Comparison of ENCODE assay signal across 5 cellular contexts in the genomic region with DNA sequence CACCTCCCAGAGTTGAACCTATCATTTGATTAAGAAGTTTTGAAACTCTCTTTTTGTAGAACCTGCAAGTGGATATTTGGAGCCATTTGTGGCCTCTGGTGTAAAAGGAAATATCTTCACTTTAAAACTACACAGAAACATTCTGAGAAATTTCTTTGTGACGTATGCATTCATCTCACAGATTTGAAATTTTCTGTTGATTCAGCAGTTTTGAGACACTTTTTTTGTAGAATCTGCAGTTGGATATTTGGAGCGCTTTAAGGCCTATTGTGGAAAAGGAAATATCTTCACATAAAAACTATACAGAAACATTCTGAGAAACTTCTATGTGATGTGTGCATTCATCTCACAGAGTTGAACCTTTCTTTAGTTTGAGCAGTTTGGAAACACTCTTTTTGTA.
DNase-seq lines count a peak whose midpoint lies in the region; ATAC-seq, FAIRE-seq and TF ChIP-seq lines count a peak whose summit lies in the region.
"Not testable (repeated sequence)": the region's sequence is repeated elsewhere in the genome, so short reads cannot be mapped to it uniquely, and the experiment has no call there.

No MANE protein-coding gene starts in this region.

- not testable (repeated sequence) for H3K79me1 ChIP-seq in IMR-90 (ENCODE audit: low read depth in 1 of 2, low read length in 2 of 2); H1 (ENCODE audit: low read depth, low read length)

- H3K27me3 ChIP-seq in IMR-90 (ENCODE audit: control insufficient read depth, insufficient read depth, low read length); K562 (ENCODE audit: control insufficient read depth in 2 of 2, insufficient read depth in 2 of 2, low read length in 2 of 2); H1 (replicated peaks in 1 of 4; ENCODE audit: control insufficient read depth in 3 of 4, extremely low read depth in 1 of 4, insufficient read depth in 3 of 4, low read length in 3 of 4); HepG2 (ENCODE audit: control insufficient read depth in 1 of 2, insufficient read depth in 2 of 2, low read length in 2 of 2): not testable (repeated sequence)

- H4K91ac ChIP-seq in IMR-90 (ENCODE audit: insufficient read depth, low read depth, low read length); H1 (replicated peaks; ENCODE audit: insufficient read length, low read length): not testable (repeated sequence)

- not testable (repeated sequence) for TF ChIP-seq POLR2A in A549 (IDR thresholded peaks at IDR 0.05; ENCODE audit: low read length); IMR-90 (IDR thresholded peaks at IDR 0.05; ENCODE audit: low read depth, low read length); K562 (conservative IDR thresholded peaks at IDR 0.05); H1 (IDR thresholded peaks at IDR 0.05; ENCODE audit: control extremely low read depth in 1 of 2, low read depth in 2 of 2, low read length in 2 of 2); HepG2 (IDR thresholded peaks at IDR 0.05; ENCODE audit: insufficient read depth in 1 of 2, low read depth in 2 of 2, low read length in 2 of 2)

- not testable (repeated sequence) for H2BK5ac ChIP-seq in IMR-90 (ENCODE audit: low read depth, low read length, poor library complexity, severe bottlenecking); H1 (ENCODE audit: low read depth, low read length)

- not testable (repeated sequence) for BruUV-seq in IMR-90 (replicated peaks; lab: Mats Ljungman, UMichigan); K562 (replicated peaks; lab: Mats Ljungman, UMichigan); HepG2 (replicated peaks; lab: Mats Ljungman, UMichigan)

- not testable (repeated sequence) for TF ChIP-seq EP300 in A549 (IDR thresholded peaks at IDR 0.05); K562 (IDR thresholded peaks at IDR 0.05; ENCODE audit: low read length); H1 (IDR thresholded peaks at IDR 0.05; ENCODE audit: borderline replicate concordance in 1 of 2, low read depth in 2 of 2, low read length in 2 of 2); HepG2 (IDR thresholded peaks at IDR 0.05; ENCODE audit: low read depth in 2 of 2, low read length in 2 of 2); HepG2 (CRISPR knock-in tag; IDR thresholded peaks at IDR 0.05; ENCODE audit: borderline replicate concordance)

- not testable (repeated sequence) for FAIRE-seq in A549 (lab: Jason Lieb, UNC); K562 (lab: Jason Lieb, UNC); H1 (lab: Jason Lieb, UNC); HepG2 (lab: Jason Lieb, UNC)

- not testable (repeated sequence) for H3K23ac ChIP-seq in IMR-90 (ENCODE audit: low read depth, low read length); H1 (ENCODE audit: insufficient read length)

- not testable (repeated sequence) for ATAC-seq in A549; IMR-90 (ENCODE audit: low read depth); K562; HepG2

- not testable (repeated sequence) for DNase-seq in A549 (ENCODE audit: low read depth in 1 of 2, low spot score in 1 of 2); IMR-90; K562 (ENCODE audit: extremely low read depth in 1 of 4, low spot score in 3 of 4); H1 (ENCODE audit: low read depth in 1 of 2, low spot score in 2 of 2); HepG2 (ENCODE audit: low spot score)

- not testable (repeated sequence) for H3K23me2 ChIP-seq in H1 (ENCODE audit: low read depth, low read length)

- H2AK9ac ChIP-seq in IMR-90 (replicated peaks; ENCODE audit: low read depth, low read length, poor library complexity), result not testable (repeated sequence)

- dilution Hi-C loops in IMR-90 (cut with HindIII; ENCODE audit: low sequenced_read_pairs, unreplicated experiment), result not testable (repeated sequence)

- H3K4me1 ChIP-seq in A549; IMR-90 (ENCODE audit: control insufficient read depth, insufficient read depth, low read length); K562 (replicated peaks in 1 of 2; ENCODE audit: control insufficient read depth in 2 of 2, insufficient read depth in 2 of 2, low read length in 2 of 2); H1 (replicated peaks in 1 of 4; ENCODE audit: control insufficient read depth in 3 of 4, insufficient read depth in 4 of 4, low read length in 3 of 4); HepG2 (ENCODE audit: insufficient read depth, low read length): not testable (repeated sequence)

- not testable (repeated sequence) for H4K5ac ChIP-seq in IMR-90 (ENCODE audit: low read depth, low read length); H1 (ENCODE audit: insufficient read length, low read depth, low read length)

- POLR2A ChIA-PET in A549 (lab: Yijun Ruan, JAX); IMR-90 (lab: Charles Lee; ENCODE audit: unreplicated experiment); K562 (lab: Yijun Ruan, JAX); H1 (lab: Charles Lee; ENCODE audit: partially characterized antibody); HepG2 (lab: Yijun Ruan, JAX): not testable (repeated sequence)

- H3K9ac ChIP-seq in IMR-90 (ENCODE audit: low read depth, low read length); K562 (ENCODE audit: insufficient read depth in 1 of 2, low read depth in 2 of 2, low read length in 2 of 2); H1 (replicated peaks in 1 of 4; ENCODE audit: extremely low read depth in 1 of 4, low read depth in 3 of 4, low read length in 3 of 4); HepG2 (ENCODE audit: insufficient read depth, low read depth, low read length): not testable (repeated sequence)

- H2BK12ac ChIP-seq in H1 (ENCODE audit: low read depth, low read length), result not testable (repeated sequence)

- H3K4me2 ChIP-seq in A549; IMR-90 (ENCODE audit: low read depth, low read length); K562 (ENCODE audit: insufficient read depth, low read length); H1 (ENCODE audit: insufficient read depth in 1 of 2, low read depth in 2 of 2, low read length in 2 of 2); HepG2 (ENCODE audit: low read depth, low read length): not testable (repeated sequence)

- intact Hi-C loops in IMR-90 (cut with micrococcal nuclease); K562 (cut with micrococcal nuclease); HepG2 (cut with micrococcal nuclease; ENCODE audit: unreplicated experiment): not testable (repeated sequence)

- not testable (repeated sequence) for TF ChIP-seq CTCF in A549 (IDR thresholded peaks at IDR 0.05); IMR-90 (conservative IDR thresholded peaks at IDR 0.05; ENCODE audit: low read depth, low read length); K562 (IDR thresholded peaks at IDR 0.05 in 2 of 3, conservative IDR thresholded peaks at IDR 0.05 in 1 of 3; ENCODE audit: insufficient read depth in 2 of 3, low read depth in 1 of 3, low read length in 3 of 3); H1 (IDR thresholded peaks at IDR 0.05; ENCODE audit: control extremely low read depth in 1 of 3, insufficient read depth in 1 of 3, low read depth in 1 of 3, low read length in 3 of 3); HepG2 (CRISPR knock-in tag; IDR thresholded peaks at IDR 0.05)

- not testable (repeated sequence) for H3K27ac ChIP-seq in A549; IMR-90 (ENCODE audit: insufficient read depth, low read length); K562 (ENCODE audit: extremely low read depth, low read depth, low read length); H1 (ENCODE audit: low read depth, low read length); HepG2 (ENCODE audit: extremely low read length, insufficient read depth, low read length)

- not testable (repeated sequence) for H3K14ac ChIP-seq in IMR-90 (replicated peaks; ENCODE audit: low read depth, low read length); H1 (ENCODE audit: insufficient read length)

- not testable (repeated sequence) for H3K4ac ChIP-seq in IMR-90 (ENCODE audit: low read depth, low read length); H1 (replicated peaks; ENCODE audit: insufficient read length, low read depth, low read length)

- not testable (repeated sequence) for H3K9me3 ChIP-seq in A549; IMR-90 (ENCODE audit: control insufficient read depth, insufficient read depth, low read length); K562 (replicated peaks; ENCODE audit: control insufficient read depth, insufficient read depth, low read depth, low read length)
- peaks cover 9 to 11% of the 10 kb centered on the region in 2 experiments; a peak in 3 of 4 replicates for H3K9me3 ChIP-seq in H1 (ENCODE audit: insufficient read depth in 2 of 2, low read depth in 1 of 2, low read length in 1 of 2)
- H3K9me3 ChIP-seq in HepG2 (ENCODE audit: low read length), result peaks cover 40% of the 10 kb centered on the region

- H3K18ac ChIP-seq in IMR-90 (ENCODE audit: low read depth, low read length); H1 (ENCODE audit: extremely low read depth, low read length): not testable (repeated sequence)

- not testable (repeated sequence) for H3K9me1 ChIP-seq in IMR-90 (ENCODE audit: insufficient read depth, low read length); K562 (ENCODE audit: control insufficient read depth, insufficient read depth, low read length)

- not testable (repeated sequence) for H4K20me1 ChIP-seq in IMR-90 (ENCODE audit: insufficient read depth, low read length); K562 (replicated peaks; ENCODE audit: control insufficient read depth, insufficient read depth, low read length); H1 (replicated peaks in 1 of 2; ENCODE audit: control insufficient read depth in 1 of 2, insufficient read depth in 2 of 2, low read length in 2 of 2); HepG2 (ENCODE audit: insufficient read depth, low read length)

- H2AK5ac ChIP-seq in IMR-90 (ENCODE audit: low read depth, low read length); H1 (ENCODE audit: low read depth, low read length): not testable (repeated sequence)

- CTCF ChIA-PET in A549 (lab: Yijun Ruan, JAX); IMR-90 (lab: Yijun Ruan, JAX); K562 (lab: Yijun Ruan, JAX; ENCODE audit: low intra/inter-chr PET ratio); H1 (lab: Charles Lee; ENCODE audit: partially characterized antibody); HepG2 (lab: Yijun Ruan, JAX; ENCODE audit: low intra/inter-chr PET ratio, low total read pairs): not testable (repeated sequence)

- 59% methylated on average over 2 of the region's 2 CpGs for WGBS in A549 (ENCODE audit: missing lambda C conversion rate)
- WGBS in IMR-90 (ENCODE audit: extremely low coverage in 2 of 2, insufficient read length in 1 of 2), 2 experiments, result no CpG with 5 or more reads among the region's 2 CpGs
- 5% methylated on average over 2 of the region's 2 CpGs for WGBS in K562 (ENCODE audit: insufficient coverage, low coverage, missing lambda C conversion rate)
- WGBS in H1 (ENCODE audit: extremely low coverage in 1 of 2, insufficient coverage in 1 of 2, insufficient read length in 1 of 2, insufficient replicate concordance in 2 of 2, low coverage in 1 of 2, low lambda C conversion rate in 2 of 2, missing lambda C conversion rate in 1 of 2), 2 experiments, result 83% methylated on average over 2 of the region's 2 CpGs; no CpG with 5 or more reads in 1 of the 2 experiments
- 15% methylated on average over 2 of the region's 2 CpGs for WGBS in HepG2 (ENCODE audit: low lambda C conversion rate)

- not testable (repeated sequence) for H3K79me2 ChIP-seq in K562 (ENCODE audit: control insufficient read depth, insufficient read depth, low read length); H1 (ENCODE audit: control insufficient read depth in 1 of 2, insufficient read depth in 2 of 2, low read length in 2 of 2); HepG2 (ENCODE audit: insufficient read depth, low read length)

- H2BK120ac ChIP-seq in IMR-90 (ENCODE audit: low read depth, low read length); H1 (replicated peaks; ENCODE audit: low read depth, low read length): not testable (repeated sequence)

- not testable (repeated sequence) for H3K36me3 ChIP-seq in IMR-90 (ENCODE audit: control insufficient read depth, insufficient read depth, low read length); K562 (ENCODE audit: control insufficient read depth, insufficient read depth, low read length); H1 (ENCODE audit: control insufficient read depth in 2 of 4, insufficient read depth in 4 of 4, low read length in 3 of 4); HepG2 (replicated peaks in 1 of 2; ENCODE audit: control insufficient read depth in 1 of 2, insufficient read depth in 2 of 2, low read length in 2 of 2)

- H4K8ac ChIP-seq in IMR-90 (ENCODE audit: low read depth in 2 of 2, low read length in 2 of 2); H1 (ENCODE audit: extremely low read depth, insufficient read depth, low read length): not testable (repeated sequence)

- in situ Hi-C loops in IMR-90 (cut with MboI; ENCODE audit: low sequenced_read_pairs); K562 (cut with MboI); HepG2 (cut with HindIII; ENCODE audit: extremely low pct_ligation_motif_present, low pct_unique_long_range_greater_than_20kb): not testable (repeated sequence)

- H2BK15ac ChIP-seq in IMR-90 (ENCODE audit: low read depth, low read length); H1 (ENCODE audit: low read length): not testable (repeated sequence)

- H2AFZ ChIP-seq in IMR-90 (replicated peaks; ENCODE audit: low read length, poor library complexity); K562 (ENCODE audit: low read depth, low read length); H1 (ENCODE audit: low read length); HepG2 (ENCODE audit: low read length): not testable (repeated sequence)

- not testable (repeated sequence) for H3K4me3 ChIP-seq in A549; IMR-90 (ENCODE audit: insufficient read depth, low read depth, low read length); K562; H1 (ENCODE audit: extremely low read depth in 1 of 4, insufficient read depth in 2 of 4, low read depth in 3 of 4, low read length in 4 of 4); HepG2 (replicated peaks in 1 of 3; ENCODE audit: insufficient read depth in 1 of 3, low read depth in 2 of 3, low read length in 3 of 3)

- H2BK20ac ChIP-seq in IMR-90 (ENCODE audit: low read depth, low read length); H1 (ENCODE audit: low read length): not testable (repeated sequence)

- TF ChIP-seq RAD21 in A549 (conservative IDR thresholded peaks at IDR 0.05 in 1 of 2, IDR thresholded peaks at IDR 0.05 in 1 of 2); IMR-90 (IDR thresholded peaks at IDR 0.05; ENCODE audit: low read length); K562 (CRISPR knock-in tag; conservative IDR thresholded peaks at IDR 0.05 in 1 of 2, IDR thresholded peaks at IDR 0.05 in 1 of 2); H1 (IDR thresholded peaks at IDR 0.05 in 1 of 2, conservative IDR thresholded peaks at IDR 0.05 in 1 of 2; ENCODE audit: low read depth in 2 of 2, low read length in 2 of 2); HepG2 (CRISPR knock-in tag; IDR thresholded peaks at IDR 0.05): not testable (repeated sequence)

- not testable (repeated sequence) for H3K56ac ChIP-seq in IMR-90 (ENCODE audit: extremely low read depth, insufficient read depth, low read length); H1 (replicated peaks; ENCODE audit: insufficient read length, low read depth, low read length)
